In the genomic region with DNA sequence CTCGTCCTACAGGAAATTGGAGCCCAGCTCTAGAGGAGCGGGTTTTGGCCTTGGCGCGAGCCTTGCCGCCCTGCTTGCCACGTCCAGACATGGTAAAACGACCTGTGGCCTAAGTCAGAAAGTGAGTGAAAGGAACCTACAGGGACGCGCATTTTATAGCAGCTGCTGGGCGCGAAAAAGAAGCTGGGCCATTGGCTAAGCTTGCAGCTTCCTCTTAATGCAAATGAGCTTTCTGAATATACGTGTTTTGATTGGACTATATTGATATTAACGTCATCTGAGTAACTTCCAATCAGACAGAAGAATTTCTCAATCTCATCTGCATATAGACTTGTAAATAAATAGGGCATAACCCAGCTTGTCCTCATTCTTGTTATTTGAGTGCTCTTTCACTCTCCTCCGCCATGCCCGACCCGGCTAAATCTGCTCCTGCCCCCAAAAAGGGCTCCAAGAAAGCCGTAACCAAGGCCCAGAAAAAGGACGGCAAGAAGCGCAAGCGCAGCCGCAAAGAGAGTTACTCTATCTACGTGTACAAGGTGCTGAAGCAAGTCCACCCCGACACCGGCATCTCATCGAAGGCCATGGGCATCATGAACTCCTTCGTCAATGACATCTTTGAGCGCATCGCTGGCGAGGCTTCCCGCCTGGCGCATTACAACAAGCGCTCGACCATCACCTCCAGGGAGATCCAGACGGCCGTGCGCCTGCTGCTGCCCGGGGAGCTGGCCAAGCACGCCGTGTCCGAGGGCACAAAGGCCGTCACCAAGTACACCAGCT, we compare ENCODE assay signal across 8 cellular contexts. TPM values are rescaled to one million over a fixed set of nuclear protein-coding genes. Genes with fewer than 3 reads are reported as not detected.
DNase-seq lines count a peak whose midpoint lies in the region; ATAC-seq and TF ChIP-seq lines count a peak whose summit lies in the region.

No MANE protein-coding gene starts in this region.

- peaks cover 9% of the 10 kb centered on the region; the same call in 2 of the 3 replicates for H3K36me3 Mint-ChIP-seq in GM23338 (ENCODE audit: low read depth)
- H3K36me3 Mint-ChIP-seq in activated T-helper 17 cell treated with anti-CD3 and anti-CD28 coated beads, Interleukin-2, amount 50 U/mL, for 72 hours (ENCODE audit: low read depth), result peaks cover 13% of the 10 kb centered on the region

- H3K27ac Mint-ChIP-seq in GM23338, result peak overlapping the region; percentile 100; the same call in 1 of the 2 replicates
- H3K27ac Mint-ChIP-seq in activated T-helper 17 cell treated with anti-CD3 and anti-CD28 coated beads, Interleukin-2, amount 50 U/mL, for 72 hours, result no peak overlapping the region

- peaks cover 14% of the 10 kb centered on the region for H3F3A ChIP-seq in GM23338 (replicated peaks; ENCODE audit: low read depth)

- peak overlapping the region; percentile 84 for H3K4me2 ChIP-seq in GM23338

- peaks cover 16% of the 10 kb centered on the region for H3K4me1 ChIP-seq in GM23338 (ENCODE audit: insufficient read depth)
- H3K4me1 ChIP-seq in neuron (ENCODE audit: insufficient read depth, low read length), result peaks cover 28% of the 10 kb centered on the region

- H3K36me3 ChIP-seq in GM23338 (ENCODE audit: insufficient read depth) (no peaks in the 10 kb centered on the region), neuron (ENCODE audit: insufficient read depth, low read length) (no peaks in the 10 kb centered on the region)

- H3K9me2 ChIP-seq in GM23338 (ENCODE audit: insufficient read depth), result no peaks in the 10 kb centered on the region

- H3K27ac ChIP-seq in GM23338 (ENCODE audit: low read depth), result peak overlapping the region; percentile 99

- H3K4me3 ChIP-seq in GM23338, result peak overlapping the region; percentile 82
- peak overlapping the region; percentile 78 for H3K4me3 ChIP-seq in fibroblast of villous mesenchyme (ENCODE audit: low read depth, low read length)
- peak overlapping the region; percentile 75 for H3K4me3 ChIP-seq in neuron (ENCODE audit: low read length)

- peak; percentile 96 for DNase-seq in Daoy (ENCODE audit: low read depth)
- DNase-seq in GM23338 (ENCODE audit: low spot score), result peak; percentile 97
- peak; percentile 98 for DNase-seq in LHCN-M2 (ENCODE audit: low read depth)
- DNase-seq in RKO (ENCODE audit: low spot score), result peak; percentile 100
- DNase-seq in fibroblast of villous mesenchyme (ENCODE audit: low read depth), result peak; percentile 99
- DNase-seq in stromal cell of bone marrow (ENCODE audit: low read depth), result peak; percentile 94

- ATAC-seq in GM23338, result peak; percentile 26
- ATAC-seq in activated T-helper 17 cell treated with anti-CD3 and anti-CD28 coated beads, Interleukin-2, amount 50 U/mL, for 72 hours (replicated peaks), result peak; percentile 70

- peaks cover 38% of the 10 kb centered on the region for H3K27me3 Mint-ChIP-seq in GM23338 (ENCODE audit: insufficient read depth, low read depth, poor library complexity)
- no peaks in the 10 kb centered on the region for H3K27me3 Mint-ChIP-seq in activated T-helper 17 cell treated with anti-CD3 and anti-CD28 coated beads, Interleukin-2, amount 50 U/mL, for 72 hours

- no peaks in the 10 kb centered on the region for H3K9me3 ChIP-seq in neuron (ENCODE audit: low read length)

- peaks cover 9% of the 10 kb centered on the region for H3K9me3 Mint-ChIP-seq in GM23338
- no peaks in the 10 kb centered on the region for H3K9me3 Mint-ChIP-seq in activated T-helper 17 cell treated with anti-CD3 and anti-CD28 coated beads, Interleukin-2, amount 50 U/mL, for 72 hours

- H2AFZ ChIP-seq in GM23338, result no peak overlapping the region
- peak overlapping the region; percentile 30 for H2AFZ ChIP-seq in neuron (ENCODE audit: low read depth, low read length)

- H3K79me2 ChIP-seq in GM23338 (replicated peaks; ENCODE audit: insufficient read depth), result peaks cover 41% of the 10 kb centered on the region

- no peak overlapping the region for H3K4me3 Mint-ChIP-seq in GM23338
- no peak overlapping the region for H3K4me3 Mint-ChIP-seq in activated T-helper 17 cell treated with anti-CD3 and anti-CD28 coated beads, Interleukin-2, amount 50 U/mL, for 72 hours

- H4K20me1 ChIP-seq in GM23338 (replicated peaks; ENCODE audit: insufficient read depth), result no peaks in the 10 kb centered on the region

- peaks cover 34% of the 10 kb centered on the region for H3K4me1 Mint-ChIP-seq in GM23338
- peaks cover 5% of the 10 kb centered on the region for H3K4me1 Mint-ChIP-seq in activated T-helper 17 cell treated with anti-CD3 and anti-CD28 coated beads, Interleukin-2, amount 50 U/mL, for 72 hours

- no peaks in the 10 kb centered on the region for H3K27me3 ChIP-seq in GM23338 (ENCODE audit: insufficient read depth)
- H3K27me3 ChIP-seq in neuron (ENCODE audit: insufficient read depth, low read length), result no peaks in the 10 kb centered on the region

- TF ChIP-seq CTCF in GM23338 (conservative IDR thresholded peaks at IDR 0.05; ENCODE audit: low read depth in 2 of 2) (no peak), fibroblast of villous mesenchyme (IDR thresholded peaks at IDR 0.05; ENCODE audit: insufficient read depth, low read depth, low read length) (no peak)

TF ChIP-seq in GM23338, 12 proteins besides CTCF, POLR2A, EP300 and RAD21:
- no peak for TF ChIP-seq ZNF114 (CRISPR knock-in tag; IDR thresholded peaks at IDR 0.05)
- no peak for TF ChIP-seq EZH2phosphoT487 (IDR thresholded peaks at IDR 0.05; ENCODE audit: unreplicated experiment)
- TF ChIP-seq NANOG (IDR thresholded peaks at IDR 0.05; ENCODE audit: borderline replicate concordance), result no peak
- peak; percentile 84 for TF ChIP-seq CREB1 (CRISPR knock-in tag; IDR thresholded peaks at IDR 0.05; ENCODE audit: low read depth)
- TF ChIP-seq, protein P1, sequence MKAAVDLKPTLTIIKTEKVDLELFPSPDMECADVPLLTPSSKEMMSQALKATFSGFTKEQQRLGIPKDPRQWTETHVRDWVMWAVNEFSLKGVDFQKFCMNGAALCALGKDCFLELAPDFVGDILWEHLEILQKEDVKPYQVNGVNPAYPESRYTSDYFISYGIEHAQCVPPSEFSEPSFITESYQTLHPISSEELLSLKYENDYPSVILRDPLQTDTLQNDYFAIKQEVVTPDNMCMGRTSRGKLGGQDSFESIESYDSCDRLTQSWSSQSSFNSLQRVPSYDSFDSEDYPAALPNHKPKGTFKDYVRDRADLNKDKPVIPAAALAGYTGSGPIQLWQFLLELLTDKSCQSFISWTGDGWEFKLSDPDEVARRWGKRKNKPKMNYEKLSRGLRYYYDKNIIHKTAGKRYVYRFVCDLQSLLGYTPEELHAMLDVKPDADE (IDR thresholded peaks at IDR 0.05), result peak; percentile 71; the same call in 1 of the 2 replicates
- TF ChIP-seq, protein P2, sequence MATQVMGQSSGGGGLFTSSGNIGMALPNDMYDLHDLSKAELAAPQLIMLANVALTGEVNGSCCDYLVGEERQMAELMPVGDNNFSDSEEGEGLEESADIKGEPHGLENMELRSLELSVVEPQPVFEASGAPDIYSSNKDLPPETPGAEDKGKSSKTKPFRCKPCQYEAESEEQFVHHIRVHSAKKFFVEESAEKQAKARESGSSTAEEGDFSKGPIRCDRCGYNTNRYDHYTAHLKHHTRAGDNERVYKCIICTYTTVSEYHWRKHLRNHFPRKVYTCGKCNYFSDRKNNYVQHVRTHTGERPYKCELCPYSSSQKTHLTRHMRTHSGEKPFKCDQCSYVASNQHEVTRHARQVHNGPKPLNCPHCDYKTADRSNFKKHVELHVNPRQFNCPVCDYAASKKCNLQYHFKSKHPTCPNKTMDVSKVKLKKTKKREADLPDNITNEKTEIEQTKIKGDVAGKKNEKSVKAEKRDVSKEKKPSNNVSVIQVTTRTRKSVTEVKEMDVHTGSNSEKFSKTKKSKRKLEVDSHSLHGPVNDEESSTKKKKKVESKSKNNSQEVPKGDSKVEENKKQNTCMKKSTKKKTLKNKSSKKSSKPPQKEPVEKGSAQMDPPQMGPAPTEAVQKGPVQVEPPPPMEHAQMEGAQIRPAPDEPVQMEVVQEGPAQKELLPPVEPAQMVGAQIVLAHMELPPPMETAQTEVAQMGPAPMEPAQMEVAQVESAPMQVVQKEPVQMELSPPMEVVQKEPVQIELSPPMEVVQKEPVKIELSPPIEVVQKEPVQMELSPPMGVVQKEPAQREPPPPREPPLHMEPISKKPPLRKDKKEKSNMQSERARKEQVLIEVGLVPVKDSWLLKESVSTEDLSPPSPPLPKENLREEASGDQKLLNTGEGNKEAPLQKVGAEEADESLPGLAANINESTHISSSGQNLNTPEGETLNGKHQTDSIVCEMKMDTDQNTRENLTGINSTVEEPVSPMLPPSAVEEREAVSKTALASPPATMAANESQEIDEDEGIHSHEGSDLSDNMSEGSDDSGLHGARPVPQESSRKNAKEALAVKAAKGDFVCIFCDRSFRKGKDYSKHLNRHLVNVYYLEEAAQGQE (IDR thresholded peaks at IDR 0.05; ENCODE audit: unreplicated experiment), result no peak
- peak; percentile 96 for TF ChIP-seq POLR2AphosphoS5 (IDR thresholded peaks at IDR 0.05; ENCODE audit: low read depth)

RNA-seq across cellular contexts. Expression of gene OR2B2, which starts 18.9 kb away (rescaled TPM):
- not detected in 2 replicates for total RNA-seq in Daoy (2014; rRNA removed; shearing (Covaris generic))
- 0.38 TPM in 1 of 2 replicates, not detected in the other for total RNA-seq in GM23338 (2014; rRNA removed; shearing (Covaris generic))
- not detected in 2 replicates for polyA plus RNA-seq in GM23338 (2016; fragmentation: Nextera tagmentation; extraction: Ambion mirVana)
- total RNA-seq in LHCN-M2 (2014; rRNA removed), result not detected in 2 replicates
- polyA plus RNA-seq in LHCN-M2 (2012), result not detected
- total RNA-seq in activated T-helper 17 cell treated with anti-CD3 and anti-CD28 coated beads, Interleukin-2, amount 50 U/mL, for 72 hours, result not detected
- total RNA-seq in fibroblast of villous mesenchyme, result not detected in 2 replicates

Comparison
In these comparisons a context has a peak if more than half of its experiments do, and no peak if none do; other contexts are left out.
1. Peak in every context shown above with its lines: DNase-seq, ATAC-seq, H3K4me3 ChIP-seq and H3K27ac ChIP-seq.